ENCODE assay signal across 8 cellular contexts in genomic region chr2:233422050-233422639, GRCh38.
A peak's percentile ranks its signal among the peaks of the same experiment; 100 is the strongest.
DNase-seq lines count a peak whose midpoint lies in the region; ATAC-seq and TF ChIP-seq lines count a peak whose summit lies in the region.

No MANE protein-coding gene starts in this region.

- BruUV-seq in PC-9 (replicated peaks; lab: Mats Ljungman, UMichigan), result no TSS peak

- CTCF ChIA-PET in PC-9 (lab: Charles Lee), result interaction anchor here (0.6 to 1.1 kb wide), 2 partner anchors 71 to 1721 kb away, joined by 4 to 5 read pairs; no protein-coding TSS in a partner anchor

- peak overlapping the region; percentile 62 for H3K4me3 Mint-ChIP-seq in activated naive CD8-positive, alpha-beta T cell treated with anti-CD3 and anti-CD28 coated beads for 36 hours

- DNase-seq in PC-9, result peak; percentile 92 to 97
- peak; percentile 64 for DNase-seq in activated naive CD8-positive, alpha-beta T cell treated with anti-CD3 and anti-CD28 coated beads for 36 hours
- DNase-seq in stimulated activated CD4-positive, alpha-beta T cell treated with anti-CD3 and anti-CD28 coated beads, Interleukin-1b, Interleukin-23, amount 100 ng/mL, for 4 hours (ENCODE audit: low read depth in 2 of 2), result peak; percentile 27 to 31
- DNase-seq in COLO829 (ENCODE audit: low spot score), result no peak
- DNase-seq in OCI-M2 (lab: John Stamatoyannopoulos, UW; ENCODE audit: unreplicated experiment), result no peak
- no peak for DNase-seq in NCI-H526 (lab: John Stamatoyannopoulos, UW)

- no peak overlapping the region; the same call in 1 of the 2 replicates for H2AFZ ChIP-seq in PC-9

- H3K4me2 ChIP-seq in PC-9, result peak overlapping the region; percentile 66

- H3K9me3 ChIP-seq in PC-9 (ENCODE audit: insufficient read depth, low read depth), result peaks cover 18% of the 10 kb centered on the region

- POLR2A ChIA-PET in PC-9 (lab: Charles Lee; ENCODE audit: unreplicated experiment), result interaction anchor here (0.6 to 1.1 kb wide), 9 partner anchors 8 to 576 kb away, joined by 3 to 7 read pairs (median 4); no protein-coding TSS in a partner anchor

- peak overlapping the region; percentile 75 for H3K27ac ChIP-seq in PC-9

- H3K27me3 Mint-ChIP-seq in activated naive CD8-positive, alpha-beta T cell treated with anti-CD3 and anti-CD28 coated beads for 36 hours, result no peaks in the 10 kb centered on the region

- peaks cover 46% of the 10 kb centered on the region for H3K36me3 Mint-ChIP-seq in activated naive CD8-positive, alpha-beta T cell treated with anti-CD3 and anti-CD28 coated beads for 36 hours

- peaks cover 52% of the 10 kb centered on the region for H3K4me1 ChIP-seq in PC-9 (replicated peaks; ENCODE audit: insufficient read depth)

- H3K4me3 ChIP-seq in PC-9, result peak overlapping the region; percentile 17; the same call in 1 of the 2 replicates

- no peak for TF ChIP-seq CTCF in PC-9 (conservative IDR thresholded peaks at IDR 0.05)

- no peaks in the 10 kb centered on the region for H3K27me3 ChIP-seq in PC-9 (ENCODE audit: insufficient read depth, low read depth)

- peaks cover 40% of the 10 kb centered on the region for H3F3A ChIP-seq in PC-9 (ENCODE audit: insufficient read depth, low read depth)

- H3K9me2 ChIP-seq in PC-9 (ENCODE audit: insufficient read depth), result no peaks in the 10 kb centered on the region

- no peaks in the 10 kb centered on the region for H4K20me1 ChIP-seq in PC-9 (ENCODE audit: insufficient read depth)

- peaks cover 92% of the 10 kb centered on the region for H3K4me1 Mint-ChIP-seq in activated naive CD8-positive, alpha-beta T cell treated with anti-CD3 and anti-CD28 coated beads for 36 hours

- H3K27ac Mint-ChIP-seq in activated naive CD8-positive, alpha-beta T cell treated with anti-CD3 and anti-CD28 coated beads for 36 hours, result peak overlapping the region; percentile 88

- peaks cover 12% of the 10 kb centered on the region for H3K9me3 Mint-ChIP-seq in activated naive CD8-positive, alpha-beta T cell treated with anti-CD3 and anti-CD28 coated beads for 36 hours

- intact Hi-C loops in PC-9 (cut with micrococcal nuclease; ENCODE audit: unreplicated experiment), result loop anchor here (1.0 to 2.0 kb wide), 3 partner anchors 8 to 65 kb away; no protein-coding TSS in a partner anchor

- peaks cover 87% of the 10 kb centered on the region for H3K79me2 ChIP-seq in PC-9 (ENCODE audit: low read depth)

- H3K36me3 ChIP-seq in PC-9 (ENCODE audit: low read depth), result peaks cover 16% of the 10 kb centered on the region

- ATAC-seq in GM19025 (IDR thresholded peaks at IDR 0.05; ENCODE audit: low read depth, unreplicated experiment), result peak; percentile 48
- peak; percentile 70 for ATAC-seq in HG02938 (IDR thresholded peaks at IDR 0.05; ENCODE audit: unreplicated experiment)

Comparison
In these comparisons a context has a peak if more than half of its experiments do, and no peak if none do; other contexts are left out.
1. DNase-seq: peak in PC-9 (2 of 2), activated naive CD8-positive, alpha-beta T cell treated with anti-CD3 and anti-CD28 coated beads for 36 hours (single experiment) and stimulated activated CD4-positive, alpha-beta T cell treated with anti-CD3 and anti-CD28 coated beads, Interleukin-1b, Interleukin-23, amount 100 ng/mL, for 4 hours (2 of 2); none in COLO829 (single experiment), OCI-M2 (single experiment) and NCI-H526 (0 of 2).